Comparison of ENCODE assay signal across 17 cellular contexts in the genomic region with DNA sequence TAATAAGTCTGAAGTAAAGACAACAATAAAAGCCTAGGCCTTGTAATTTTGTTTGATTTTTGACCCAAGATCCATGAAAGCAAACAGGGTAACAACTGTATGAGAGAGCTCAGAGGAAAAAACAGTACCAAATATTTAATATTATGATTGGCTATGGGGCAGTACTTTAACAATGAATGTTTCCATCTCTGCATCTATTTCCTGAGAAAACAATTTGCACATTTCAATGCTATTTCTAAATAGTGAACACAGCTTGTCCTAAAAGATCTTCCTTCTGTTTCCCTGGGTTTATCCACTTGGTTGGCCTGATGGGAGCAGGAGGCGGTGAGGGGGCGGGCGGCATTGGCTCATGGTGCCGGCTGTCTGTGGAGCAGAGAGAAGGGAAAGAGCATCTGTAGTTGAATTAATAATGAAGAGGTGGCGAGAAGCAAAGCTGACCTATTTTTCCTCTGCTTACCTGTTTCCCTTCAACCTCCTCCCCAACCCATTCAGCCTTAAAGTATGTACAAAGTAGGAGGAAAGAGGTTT.
"Had no signal": no experiment of that assay in that cellular context is flagged by ENCODE, and none has a peak within 500 bp of the region (broad histone marks: within the 10 kb centered on the region; RNA-seq: fewer than 3 reads in every experiment).

No MANE protein-coding gene starts in this region.

- H3K27me3 Mint-ChIP-seq: natural killer cell treated with Interleukin-12 subunit alpha and Interleukin-12 subunit beta and Interleukin-15 and Interleukin-18, amount 100 ng/mL, for 72 hours had no signal

- H3K27ac ChIP-seq: brain microvascular endothelial cell, colonic mucosa, epithelial cell of prostate, thyroid gland, vagina had no signal

- ATAC-seq: natural killer cell treated with Interleukin-12 subunit alpha and Interleukin-12 subunit beta and Interleukin-15 and Interleukin-18, amount 100 ng/mL, for 72 hours had no signal

- H3K36me3 ChIP-seq: brain microvascular endothelial cell, colonic mucosa, gastroesophageal sphincter, thyroid gland, vagina had no signal

- H3K4me1 ChIP-seq: colonic mucosa, thyroid gland, vagina had no signal

- H3K4me1 Mint-ChIP-seq: activated naive CD4-positive, alpha-beta T cell treated with anti-CD3 and anti-CD28 coated beads, Interleukin-2, amount 50 U/mL, for 24 hours had no signal

- H3K27ac Mint-ChIP-seq: activated naive CD4-positive, alpha-beta T cell treated with anti-CD3 and anti-CD28 coated beads, Interleukin-2, amount 50 U/mL, for 24 hours; natural killer cell treated with Interleukin-12 subunit alpha and Interleukin-12 subunit beta and Interleukin-15 and Interleukin-18, amount 100 ng/mL, for 72 hours; T-helper 2 cell treated with Interferon-gamma antibody and Interleukin-4, amounts not matched to agents 5 μg/mL and 100 μg/mL, for 36 hours had no signal

- H3K9me3 Mint-ChIP-seq: T-helper 2 cell treated with Interferon-gamma antibody and Interleukin-4, amounts not matched to agents 5 μg/mL and 100 μg/mL, for 36 hours had no signal

- H3K4me3 Mint-ChIP-seq: activated naive CD4-positive, alpha-beta T cell treated with anti-CD3 and anti-CD28 coated beads, Interleukin-2, amount 50 U/mL, for 24 hours; natural killer cell treated with Interleukin-12 subunit alpha and Interleukin-12 subunit beta and Interleukin-15 and Interleukin-18, amount 100 ng/mL, for 72 hours; T-helper 2 cell treated with Interferon-gamma antibody and Interleukin-4, amounts not matched to agents 5 μg/mL and 100 μg/mL, for 36 hours had no signal

- DNase-seq: activated CD4-positive, alpha-beta T cell treated with anti-CD3 and anti-CD28 coated beads, Interleukin-2, amount 50 U/mL, for 4 hours; activated CD4-positive, CD25-positive, alpha-beta regulatory T cell treated with anti-CD3 and anti-CD28 coated beads, Interleukin-2, amount 50 U/mL, for 72 hours; activated effector memory CD4-positive, alpha-beta T cell treated with Interleukin-2 at 50 U/mL for 16 hours; activated T-cell treated with anti-CD3 and anti-CD28 coated beads, Interleukin-2, amount 50 U/mL, for 1 hour; brain microvascular endothelial cell; colonic mucosa; effector memory CD4-positive, alpha-beta T cell; stimulated activated CD4-positive, alpha-beta T cell treated with anti-CD3 and anti-CD28 coated beads, Interleukin-12 subunit alpha, Interleukin-12 subunit beta, amount 100 ng/mL, for 4 hours; stimulated activated naive CD4-positive, alpha-beta T cell treated with Interleukin-2 at 50 U/mL for 16 hours; SW 1271; thyroid gland had no signal

- H3K27me3 ChIP-seq: brain microvascular endothelial cell, colonic mucosa, gastroesophageal sphincter, thyroid gland, vagina had no signal

- H3K9me3 ChIP-seq: colonic mucosa, gastroesophageal sphincter, thyroid gland, vagina had no signal

- H3K4me3 ChIP-seq: colonic mucosa, gastroesophageal sphincter, thyroid gland, vagina had no signal

- H3K36me3 Mint-ChIP-seq: activated naive CD4-positive, alpha-beta T cell treated with anti-CD3 and anti-CD28 coated beads, Interleukin-2, amount 50 U/mL, for 24 hours; natural killer cell treated with Interleukin-12 subunit alpha and Interleukin-12 subunit beta and Interleukin-15 and Interleukin-18, amount 100 ng/mL, for 72 hours had no signal
